Comparison of ENCODE assay signal across 9 cellular contexts in genomic region chr2:88753833-88754584, GRCh38.
DNase-seq lines count a peak whose midpoint lies in the region; ATAC-seq and TF ChIP-seq lines count a peak whose summit lies in the region.
"Had no signal": no experiment of that assay in that cellular context is flagged by ENCODE, and none has a peak within 500 bp of the region (broad histone marks: within the 10 kb centered on the region; RNA-seq: fewer than 3 reads in every experiment).

No MANE protein-coding gene starts in this region.

- peak overlapping the region; percentile 62 for H3K4me2 ChIP-seq in Karpas-422 (ENCODE audit: low read depth, low read length, poor library complexity, severe bottlenecking)

- H3K9me3 ChIP-seq in Karpas-422 (ENCODE audit: low read length): 0 out of 2 replicates have a peak, but pooled peaks cover 3% of the 10 kb centered on the region

- H3K4me3 ChIP-seq in Karpas-422 (ENCODE audit: low read length): peak overlapping the region; percentile 41

- ATAC-seq in GM18517 (IDR thresholded peaks at IDR 0.05; ENCODE audit: unreplicated experiment): peak; percentile 95
- peak; percentile 95 for ATAC-seq in GM21723 (IDR thresholded peaks at IDR 0.05; ENCODE audit: unreplicated experiment)
- no peak for ATAC-seq in SK-N-SH treated with all-trans-retinoic acid at 6 μM for 48 hours
- ATAC-seq: Panc1 had no signal

- no peaks in the 10 kb centered on the region for H3K79me2 ChIP-seq in Karpas-422 (ENCODE audit: low read length)

- no peak overlapping the region; the same call in 1 of the 2 replicates for H2AFZ ChIP-seq in Karpas-422 (ENCODE audit: low read length)

- H3K4me1 ChIP-seq in Karpas-422 (ENCODE audit: low read length): peaks cover 54% of the 10 kb centered on the region

- no peak for TF ChIP-seq POLR2A in erythroblast (IDR thresholded peaks at IDR 0.05; ENCODE audit: low read length)

- H3K9ac ChIP-seq in Karpas-422 (ENCODE audit: low read length): peak overlapping the region; percentile 73

- H3K27me3 ChIP-seq in Karpas-422 (ENCODE audit: low read length): no peaks in the 10 kb centered on the region

- H3K27ac ChIP-seq in Karpas-422 (ENCODE audit: low read length): peak overlapping the region; percentile 98

- H4K20me1 ChIP-seq in Karpas-422 (ENCODE audit: insufficient read depth, low read depth, low read length): no peaks in the 10 kb centered on the region

- H3K9me2 ChIP-seq in Karpas-422 (replicated peaks; ENCODE audit: insufficient read depth, low read length): no peaks in the 10 kb centered on the region

- H3K36me3 ChIP-seq in Karpas-422 (ENCODE audit: insufficient read depth, low read length): peaks cover 31% of the 10 kb centered on the region

- DNase-seq in Karpas-422: peak; percentile 92
- DNase-seq in erythroblast (lab: John Stamatoyannopoulos, UW): peak; percentile 12 to 21
- DNase-seq in NCI-H1048 (lab: John Stamatoyannopoulos, UW): no peak
- no peak for DNase-seq in NCI-H2081 treated with DMSO at 0.1 percent for 48 hours (lab: John Stamatoyannopoulos, UW)
- no peak for DNase-seq in posterior vena cava (ENCODE audit: low spot score)

- intact Hi-C loops in posterior vena cava (cut with DNase I): no loop called here

TF ChIP-seq in SK-N-SH treated with all-trans-retinoic acid at 6 μM for 48 hours, 23 proteins besides CTCF, POLR2A, EP300 and RAD21:
- TF ChIP-seq GLIS3 (CRISPR knock-in tag; IDR thresholded peaks at IDR 0.05) (no peak), ZFP30 (CRISPR knock-in tag; IDR thresholded peaks at IDR 0.05) (no peak), PPARA (CRISPR knock-in tag; IDR thresholded peaks at IDR 0.05; ENCODE audit: borderline replicate concordance) (no peak), ZNF8 (CRISPR knock-in tag; IDR thresholded peaks at IDR 0.05) (no peak), ESRRG (CRISPR knock-in tag; IDR thresholded peaks at IDR 0.05) (no peak), TSHZ2 (CRISPR knock-in tag; IDR thresholded peaks at IDR 0.05) (no peak), ZNF565 (CRISPR knock-in tag; conservative IDR thresholded peaks at IDR 0.05; ENCODE audit: low read depth) (no peak)
- TF ChIP-seq, protein P1, sequence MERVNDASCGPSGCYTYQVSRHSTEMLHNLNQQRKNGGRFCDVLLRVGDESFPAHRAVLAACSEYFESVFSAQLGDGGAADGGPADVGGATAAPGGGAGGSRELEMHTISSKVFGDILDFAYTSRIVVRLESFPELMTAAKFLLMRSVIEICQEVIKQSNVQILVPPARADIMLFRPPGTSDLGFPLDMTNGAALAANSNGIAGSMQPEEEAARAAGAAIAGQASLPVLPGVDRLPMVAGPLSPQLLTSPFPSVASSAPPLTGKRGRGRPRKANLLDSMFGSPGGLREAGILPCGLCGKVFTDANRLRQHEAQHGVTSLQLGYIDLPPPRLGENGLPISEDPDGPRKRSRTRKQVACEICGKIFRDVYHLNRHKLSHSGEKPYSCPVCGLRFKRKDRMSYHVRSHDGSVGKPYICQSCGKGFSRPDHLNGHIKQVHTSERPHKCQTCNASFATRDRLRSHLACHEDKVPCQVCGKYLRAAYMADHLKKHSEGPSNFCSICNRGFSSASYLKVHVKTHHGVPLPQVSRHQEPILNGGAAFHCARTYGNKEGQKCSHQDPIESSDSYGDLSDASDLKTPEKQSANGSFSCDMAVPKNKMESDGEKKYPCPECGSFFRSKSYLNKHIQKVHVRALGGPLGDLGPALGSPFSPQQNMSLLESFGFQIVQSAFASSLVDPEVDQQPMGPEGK (CRISPR knock-in tag; IDR thresholded peaks at IDR 0.05; ENCODE audit: borderline replicate concordance): no peak

Comparison
In these comparisons a context has a peak if more than half of its experiments do, and no peak if none do; other contexts are left out.
1. DNase-seq: peak in Karpas-422 (single experiment) and erythroblast (2 of 2); none in NCI-H1048 (single experiment), NCI-H2081 treated with DMSO at 0.1 percent for 48 hours (single experiment) and posterior vena cava (single experiment).